Comparison of ENCODE assay signal across 8 cellular contexts in the genomic region with DNA sequence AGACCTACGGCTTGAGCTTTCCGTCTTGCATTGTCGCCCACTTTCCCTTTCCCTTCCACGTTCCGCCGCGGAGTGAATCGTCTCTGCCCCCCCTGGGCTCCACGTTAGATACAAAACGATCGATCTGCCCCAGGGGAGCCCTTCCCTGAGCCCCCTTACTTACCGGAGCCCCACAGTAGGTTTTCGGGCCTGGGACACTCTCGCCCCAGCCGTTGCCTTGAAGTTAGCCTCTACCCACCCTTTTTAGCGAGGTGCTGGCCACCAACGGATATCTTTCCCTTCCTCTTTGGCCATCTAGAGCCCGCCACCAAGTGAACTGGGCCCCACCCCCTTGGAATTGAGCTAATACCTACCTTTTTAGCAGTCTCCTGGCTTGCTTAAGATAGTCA. TPM values are rescaled to one million over a fixed set of nuclear protein-coding genes. Genes with fewer than 3 reads are reported as not detected.
A peak's percentile ranks its signal among the peaks of the same experiment; 100 is the strongest.
DNase-seq lines count a peak whose midpoint lies in the region; ATAC-seq and TF ChIP-seq lines count a peak whose summit lies in the region.

No MANE protein-coding gene starts in this region.

- H3K4me1 ChIP-seq in HAP-1 = peaks cover 31% of the 10 kb centered on the region
- peaks cover 12 to 47% of the 10 kb centered on the region in 2 donors for H3K4me1 ChIP-seq in left lung
- H3K4me1 ChIP-seq in upper lobe of right lung = peaks cover 39% of the 10 kb centered on the region

- H3K36me3 ChIP-seq in HAP-1 (replicated peaks) (no peaks in the 10 kb centered on the region), left lung (peaks cover 0 to 15% of the 10 kb centered on the region in 2 donors), upper lobe of right lung (peaks cover 10% of the 10 kb centered on the region)

- no peaks in the 10 kb centered on the region for H3K9me3 ChIP-seq in HAP-1
- no peaks in the 10 kb centered on the region for H3K9me3 ChIP-seq in left lung
- H3K9me3 ChIP-seq in upper lobe of right lung = no peaks in the 10 kb centered on the region

- DNase-seq in NCI-H345 (lab: John Stamatoyannopoulos, UW) (peak; percentile 43), NCI-H345 treated with DMSO at 0.1 percent for 48 hours (lab: John Stamatoyannopoulos, UW; ENCODE audit: unreplicated experiment) (no peak), HAP-1 (ENCODE audit: low spot score in 2 of 2) (peak; percentile 29 to 62), NCI-H146 (lab: John Stamatoyannopoulos, UW) (peak; percentile 35), cardiac fibroblast (ENCODE audit: low read depth in 2 of 2) (peak; percentile 17 to 41), left lung (no peak), upper lobe of right lung (no peak)

- H3K4me3 ChIP-seq in HAP-1 (peak overlapping the region; percentile 86), cardiac fibroblast (replicated peaks in 1 of 2; ENCODE audit: low read depth in 2 of 2, low read length in 2 of 2) (peak overlapping the region; percentile 92 to 96), left lung (peak overlapping the region; percentile 63 to 87), upper lobe of right lung (peak overlapping the region; percentile 82)

- ATAC-seq in left lung (peak; percentile 38), upper lobe of right lung (peak; percentile 27), HG03469 (IDR thresholded peaks at IDR 0.05; ENCODE audit: unreplicated experiment) (no peak)

- in situ Hi-C loops in HAP-1 (cut with MboI; ENCODE audit: low sequenced_read_pairs) = no loop called here

- TF ChIP-seq CTCF in cardiac fibroblast (IDR thresholded peaks at IDR 0.05; ENCODE audit: low read depth, low read length) (no peak), left lung (IDR thresholded peaks at IDR 0.05) (no peak), upper lobe of right lung (IDR thresholded peaks at IDR 0.05) (no peak)

- intact Hi-C loops in left lung (cut with DNase I) (no loop called here), upper lobe of right lung (cut with DNase I) (no loop called here)

- H3K27ac ChIP-seq in left lung = peak overlapping the region; percentile 96 to 97
- H3K27ac ChIP-seq in upper lobe of right lung = peak overlapping the region; percentile 91

- H3K27me3 ChIP-seq in HAP-1 (ENCODE audit: low read depth) (no peaks in the 10 kb centered on the region), left lung (no peaks in the 10 kb centered on the region), upper lobe of right lung (no peaks in the 10 kb centered on the region)

RNA-seq across cellular contexts. Expression of gene RBM25, which starts 0.6 kb away (rescaled TPM):
- total RNA-seq in left lung = 10 to 100 TPM; 52.7 to 65.7 TPM
- total RNA-seq in upper lobe of right lung = 70.1 TPM

RNA-seq across cellular contexts. Expression of gene ZFYVE1, which starts 32.0 kb away (rescaled TPM):
- total RNA-seq in left lung = 10 to 100 TPM; 14.6 to 20.9 TPM
- total RNA-seq in upper lobe of right lung = 21.6 TPM

Comparison
In these comparisons a context has a peak if more than half of its experiments do, and no peak if none do; other contexts are left out.
1. DNase-seq: peak in NCI-H345 (single experiment), HAP-1 (2 of 2), NCI-H146 (single experiment) and cardiac fibroblast (2 of 2); none in NCI-H345 treated with DMSO at 0.1 percent for 48 hours (single experiment), left lung (0 of 2) and upper lobe of right lung (single experiment).
2. Peak in every context shown above with its lines, with median percentiles within 50 percentile points of each other: H3K4me3 ChIP-seq.